1 cellular context compared by ENCODE assay signal in the genomic region with DNA sequence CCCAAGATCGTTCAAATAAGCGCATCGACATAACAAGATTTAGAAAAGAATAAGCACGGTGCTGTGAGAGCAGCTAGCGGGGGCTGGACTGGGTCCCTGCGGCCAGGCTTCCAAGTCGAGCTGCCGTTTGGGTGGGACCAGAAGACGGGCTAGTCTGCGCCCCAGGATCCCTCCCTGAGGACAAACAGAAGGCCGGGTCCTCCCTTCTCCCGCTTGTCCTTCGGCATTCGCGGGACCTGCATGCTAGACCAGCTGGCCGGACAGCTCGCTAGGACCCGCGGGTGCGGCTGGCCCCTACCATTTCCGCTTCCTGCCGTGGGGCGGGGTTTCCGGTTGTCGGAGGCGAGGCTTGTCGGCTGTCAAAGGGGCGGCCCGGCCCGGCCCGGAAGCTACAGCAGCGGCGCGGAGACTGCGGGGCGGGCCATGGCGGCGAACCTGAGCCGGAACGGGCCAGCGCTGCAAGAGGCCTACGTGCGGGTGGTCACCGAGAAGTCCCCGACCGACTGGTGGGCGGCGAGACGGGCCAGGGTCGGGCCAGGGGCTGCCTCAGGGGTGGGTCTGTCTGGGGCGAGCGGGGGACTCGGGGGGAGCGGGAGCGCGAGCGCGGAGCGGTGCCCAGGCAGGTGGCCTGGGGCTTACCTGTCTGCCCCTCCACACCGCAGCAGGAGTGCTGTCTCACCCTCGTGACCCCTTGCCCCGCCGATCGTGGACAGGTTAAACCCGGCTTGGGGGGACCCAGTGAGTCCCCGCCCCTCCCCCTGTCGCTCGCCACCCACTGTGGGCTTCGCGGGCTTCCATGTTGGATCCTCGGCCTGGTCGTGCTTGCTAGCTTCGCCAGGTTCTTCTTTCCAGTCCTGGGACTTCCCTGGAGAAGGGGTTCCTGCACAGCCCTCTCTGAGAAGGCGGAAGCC.
A peak's percentile ranks its signal among the peaks of the same experiment; 100 is the strongest.
TF ChIP-seq lines count a peak whose summit lies in the region.

TSS of gene DBNL (plus strand) at position 388 of the 911 bp plus-strand sequence. CDS start at position 424, 36 bp downstream.

TF ChIP-seq in K562, 482 proteins besides CTCF, POLR2A, EP300 and RAD21 (continued from another document and continues in another):
- peak; percentile 90 for TF ChIP-seq ARID4B (CRISPR knock-in tag; IDR thresholded peaks at IDR 0.05)
- TF ChIP-seq ZNF24 (IDR thresholded peaks at IDR 0.05): no peak
- TF ChIP-seq HNRNPK (IDR thresholded peaks at IDR 0.05; ENCODE audit: low read depth, low read length, poor library complexity, severe bottlenecking): no peak
- TF ChIP-seq CBX2 (IDR thresholded peaks at IDR 0.05; ENCODE audit: insufficient read depth, low read length, poor library complexity, severe bottlenecking): no peak
- peak; percentile 23 for TF ChIP-seq HNRNPLL (IDR thresholded peaks at IDR 0.05; ENCODE audit: low read depth, low read length, poor library complexity, severe bottlenecking)
- no peak for TF ChIP-seq STAT6 (CRISPR knock-in tag; IDR thresholded peaks at IDR 0.05)
- no peak for TF ChIP-seq SRSF7 (optimal IDR thresholded peaks at IDR 0.05; ENCODE audit: low read depth, low read length)
- TF ChIP-seq RFX7 (CRISPR knock-in tag; IDR thresholded peaks at IDR 0.05): no peak
- TF ChIP-seq U2AF1 (optimal IDR thresholded peaks at IDR 0.05; ENCODE audit: low read depth, low read length): peak; percentile 75
- TF ChIP-seq ETS2 (tag; IDR thresholded peaks at IDR 0.05; ENCODE audit: borderline replicate concordance, poor library complexity, severe bottlenecking): no peak
- no peak for TF ChIP-seq ATF1 (CRISPR knock-in tag; IDR thresholded peaks at IDR 0.05)
- TF ChIP-seq ATF1 (tag; IDR thresholded peaks at IDR 0.05): peak; percentile 37
- TF ChIP-seq, protein P1, sequence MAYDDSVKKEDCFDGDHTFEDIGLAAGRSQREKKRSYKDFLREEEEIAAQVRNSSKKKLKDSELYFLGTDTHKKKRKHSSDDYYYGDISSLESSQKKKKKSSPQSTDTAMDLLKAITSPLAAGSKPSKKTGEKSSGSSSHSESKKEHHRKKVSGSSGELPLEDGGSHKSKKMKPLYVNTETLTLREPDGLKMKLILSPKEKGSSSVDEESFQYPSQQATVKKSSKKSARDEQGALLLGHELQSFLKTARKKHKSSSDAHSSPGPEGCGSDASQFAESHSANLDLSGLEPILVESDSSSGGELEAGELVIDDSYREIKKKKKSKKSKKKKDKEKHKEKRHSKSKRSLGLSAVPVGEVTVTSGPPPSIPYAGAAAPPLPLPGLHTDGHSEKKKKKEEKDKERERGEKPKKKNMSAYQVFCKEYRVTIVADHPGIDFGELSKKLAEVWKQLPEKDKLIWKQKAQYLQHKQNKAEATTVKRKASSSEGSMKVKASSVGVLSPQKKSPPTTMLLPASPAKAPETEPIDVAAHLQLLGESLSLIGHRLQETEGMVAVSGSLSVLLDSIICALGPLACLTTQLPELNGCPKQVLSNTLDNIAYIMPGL (CRISPR knock-in tag; IDR thresholded peaks at IDR 0.05): no peak
- TF ChIP-seq, protein P2, sequence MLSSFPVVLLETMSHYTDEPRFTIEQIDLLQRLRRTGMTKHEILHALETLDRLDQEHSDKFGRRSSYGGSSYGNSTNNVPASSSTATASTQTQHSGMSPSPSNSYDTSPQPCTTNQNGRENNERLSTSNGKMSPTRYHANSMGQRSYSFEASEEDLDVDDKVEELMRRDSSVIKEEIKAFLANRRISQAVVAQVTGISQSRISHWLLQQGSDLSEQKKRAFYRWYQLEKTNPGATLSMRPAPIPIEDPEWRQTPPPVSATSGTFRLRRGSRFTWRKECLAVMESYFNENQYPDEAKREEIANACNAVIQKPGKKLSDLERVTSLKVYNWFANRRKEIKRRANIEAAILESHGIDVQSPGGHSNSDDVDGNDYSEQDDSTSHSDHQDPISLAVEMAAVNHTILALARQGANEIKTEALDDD (IDR thresholded peaks at IDR 0.05): no peak
- TF ChIP-seq L3MBTL2 (IDR thresholded peaks at IDR 0.05): peak; percentile 90
- TF ChIP-seq HDAC6 (IDR thresholded peaks at IDR 0.05; ENCODE audit: low read depth, low read length): no peak
- TF ChIP-seq DDX20 (tag; IDR thresholded peaks at IDR 0.05; ENCODE audit: low read depth): no peak
- TF ChIP-seq ZNF518B (CRISPR knock-in tag; IDR thresholded peaks at IDR 0.05): no peak
- TF ChIP-seq, protein P3, sequence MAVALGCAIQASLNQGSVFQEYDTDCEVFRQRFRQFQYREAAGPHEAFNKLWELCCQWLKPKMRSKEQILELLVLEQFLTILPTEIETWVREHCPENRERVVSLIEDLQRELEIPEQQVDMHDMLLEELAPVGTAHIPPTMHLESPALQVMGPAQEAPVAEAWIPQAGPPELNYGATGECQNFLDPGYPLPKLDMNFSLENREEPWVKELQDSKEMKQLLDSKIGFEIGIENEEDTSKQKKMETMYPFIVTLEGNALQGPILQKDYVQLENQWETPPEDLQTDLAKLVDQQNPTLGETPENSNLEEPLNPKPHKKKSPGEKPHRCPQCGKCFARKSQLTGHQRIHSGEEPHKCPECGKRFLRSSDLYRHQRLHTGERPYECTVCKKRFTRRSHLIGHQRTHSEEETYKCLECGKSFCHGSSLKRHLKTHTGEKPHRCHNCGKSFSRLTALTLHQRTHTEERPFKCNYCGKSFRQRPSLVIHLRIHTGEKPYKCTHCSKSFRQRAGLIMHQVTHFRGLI (CRISPR knock-in tag; IDR thresholded peaks at IDR 0.05): no peak
- TF ChIP-seq ELF1 (tag; IDR thresholded peaks at IDR 0.05): peak; percentile 92
- TF ChIP-seq U2AF2 (optimal IDR thresholded peaks at IDR 0.05; ENCODE audit: low read depth, low read length): no peak
- TF ChIP-seq ZNF318 (IDR thresholded peaks at IDR 0.05; ENCODE audit: borderline replicate concordance in 1 of 2, low read depth in 1 of 2): no peak
- no peak for TF ChIP-seq JUN (IDR thresholded peaks at IDR 0.05; ENCODE audit: borderline replicate concordance, low read depth, low read length)
- 0 out of 2 replicates have a peak, but pooled peaks have one; percentile 22 for TF ChIP-seq JUN (CRISPR knock-in tag; IDR thresholded peaks at IDR 0.05; ENCODE audit: borderline replicate concordance)
- no peak for TF ChIP-seq CC2D1A (IDR thresholded peaks at IDR 0.05)
